Comparison of ENCODE assay signal across 8 cellular contexts in the genomic region with DNA sequence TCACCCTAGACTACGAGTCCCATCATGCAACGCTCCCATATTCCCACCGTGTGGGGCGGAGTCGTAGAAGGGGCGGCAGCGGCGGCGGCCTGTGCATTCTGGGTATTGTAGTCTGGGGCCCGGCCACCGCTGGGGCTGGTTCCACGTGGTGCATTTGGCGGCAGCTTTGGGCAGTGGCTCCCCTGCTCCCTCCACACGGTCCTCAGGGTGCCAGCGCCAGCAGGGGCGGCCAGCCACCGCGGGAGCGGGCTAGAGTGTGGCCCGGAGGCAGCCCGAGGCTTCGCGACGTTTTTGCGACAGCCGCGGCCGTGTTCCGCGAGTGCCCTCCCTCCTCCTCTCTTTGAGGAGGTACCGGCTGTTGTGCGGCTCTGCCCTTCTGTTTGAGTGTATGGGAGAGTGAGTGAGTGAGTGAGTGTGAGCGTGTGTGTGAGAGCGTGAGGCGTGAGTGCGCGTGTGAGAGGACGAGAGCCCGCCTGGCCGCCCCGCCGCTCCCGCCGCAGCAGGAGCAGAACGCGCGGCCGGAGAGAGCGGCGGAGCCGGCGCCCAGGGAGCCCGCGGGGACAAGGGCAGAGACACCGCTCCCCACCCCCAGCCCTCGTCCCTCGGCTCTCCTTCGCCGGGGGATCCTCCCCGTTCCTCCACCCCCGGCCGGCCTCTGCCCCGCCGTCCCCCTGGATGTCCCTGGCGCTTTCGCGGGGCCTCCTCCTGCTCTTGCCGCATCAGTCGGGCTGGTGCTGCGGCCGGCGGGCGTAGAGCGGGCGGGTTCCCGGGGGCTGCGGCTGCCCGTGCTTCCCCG. TPM values are rescaled to one million over a fixed set of nuclear protein-coding genes. Genes with fewer than 3 reads are reported as not detected.
A peak's percentile ranks its signal among the peaks of the same experiment; 100 is the strongest.
DNase-seq lines count a peak whose midpoint lies in the region; ATAC-seq and TF ChIP-seq lines count a peak whose summit lies in the region.

A gene (plus strand): TSS at position 343 of the 796 bp plus-strand sequence. CDS start 513 bp downstream, outside the sequence.

- H3K4me1 Mint-ChIP-seq in T-helper 17 cell: peaks cover 20% of the 10 kb centered on the region

- peaks cover 3% of the 10 kb centered on the region for H3K36me3 Mint-ChIP-seq in T-helper 17 cell (ENCODE audit: low read depth)

- H3K9me3 ChIP-seq in T-helper 17 cell (ENCODE audit: control insufficient read depth, low read length, poor library complexity, severe bottlenecking) (no peaks in the 10 kb centered on the region), prostate gland (no peaks in the 10 kb centered on the region)

- peak within 1 kb of the TSS; percentile 90 for H3K27ac Mint-ChIP-seq in T-helper 17 cell

- peak in 2 of 4 experiments; percentile 15 to 30 for TF ChIP-seq CTCF in prostate gland (IDR thresholded peaks at IDR 0.05)

- intact Hi-C loops in left ventricle myocardium superior (cut with micrococcal nuclease) (no loop called here), prostate gland (cut with DNase I) (loop anchor here (2.0 to 10.0 kb wide), 4 partner anchors 31 to 243 kb away; a partner anchor contains a TSS)

- DNase-seq in NCI-H187 (lab: John Stamatoyannopoulos, UW) (peak; percentile 79 to 83), T-helper 17 cell (peak; percentile 77 to 80 (median 79)), amygdala (lab: John Stamatoyannopoulos, UW) (peak; percentile 39 to 99 (median 91)), left ventricle myocardium superior (peak; percentile 96), prostate gland (ENCODE audit: low spot score) (peak; percentile 92)

- H3K4me1 ChIP-seq in prostate gland (replicated peaks) (peaks cover 4% of the 10 kb centered on the region), urinary bladder (ENCODE audit: insufficient read depth) (no peaks in the 10 kb centered on the region)

- H3K36me3 ChIP-seq in prostate gland (no peaks in the 10 kb centered on the region), urinary bladder (ENCODE audit: insufficient read depth) (no peaks in the 10 kb centered on the region)

- H3K4me3 ChIP-seq in prostate gland: peak within 1 kb of the TSS; percentile 86 to 92
- peak within 1 kb of the TSS; percentile 96 for H3K4me3 ChIP-seq in urinary bladder (ENCODE audit: low read depth, low read length)

- WGBS in prostate gland: 1% methylated on average over 69 of the region's 79 CpGs
- WGBS in urinary bladder: under 1% methylated on average over 79 of the region's 79 CpGs

- H3K27ac ChIP-seq in prostate gland (peak within 1 kb of the TSS; percentile 93), urinary bladder (ENCODE audit: low read depth) (peak within 1 kb of the TSS; percentile 97)

- peak within 1 kb of the TSS; percentile 99 for H3K4me3 Mint-ChIP-seq in T-helper 17 cell

- no peaks in the 10 kb centered on the region for H3K27me3 Mint-ChIP-seq in T-helper 17 cell

- TF ChIP-seq POLR2A in prostate gland (IDR thresholded peaks at IDR 0.05): peak; percentile 70

- ATAC-seq in GM18502 (IDR thresholded peaks at IDR 0.05; ENCODE audit: poor library complexity, unreplicated experiment) (peak; percentile 87), HG02943 (IDR thresholded peaks at IDR 0.05; ENCODE audit: low read depth, unreplicated experiment) (peak; percentile 84), T-helper 17 cell (peak; percentile 89), left ventricle myocardium superior (peak; percentile 94)

- H3K27me3 ChIP-seq in prostate gland (replicated peaks; ENCODE audit: insufficient read depth): no peaks in the 10 kb centered on the region

RNA-seq across cellular contexts. Expression of the gene that starts here (rescaled TPM):
- 10 to 100 TPM in 1 of 2 donors, 1 to 10 TPM in 1; 9.1 to 11.3 TPM for total RNA-seq in T-helper 17 cell
- total RNA-seq in left ventricle myocardium superior: 11.7 TPM
- total RNA-seq in prostate gland: 10 to 100 TPM in 1 of 2 donors, 1 to 10 TPM in 1; 9.9 to 11.6 TPM
- 34.0 TPM for total RNA-seq in urinary bladder
- polyA plus RNA-seq in urinary bladder: 15.5 TPM

Comparison
In these comparisons a context has a peak if more than half of its experiments do, and no peak if none do; other contexts are left out.
1. Peak in every context shown above with its lines: DNase-seq, ATAC-seq, H3K4me3 ChIP-seq and H3K27ac ChIP-seq.